ENCODE assay signal across 1 cellular context in genomic region chr1:156661932-156662587, GRCh38.
TF ChIP-seq lines count a peak whose summit lies in the region.

No MANE protein-coding gene starts in this region.

TF ChIP-seq in GM23338, 12 proteins besides CTCF, POLR2A, EP300 and RAD21 (continued from another document):
- TF ChIP-seq ZNF462 (CRISPR knock-in tag; IDR thresholded peaks at IDR 0.05): no peak
